Comparison of ENCODE assay signal across 1 cellular context in the genomic region with DNA sequence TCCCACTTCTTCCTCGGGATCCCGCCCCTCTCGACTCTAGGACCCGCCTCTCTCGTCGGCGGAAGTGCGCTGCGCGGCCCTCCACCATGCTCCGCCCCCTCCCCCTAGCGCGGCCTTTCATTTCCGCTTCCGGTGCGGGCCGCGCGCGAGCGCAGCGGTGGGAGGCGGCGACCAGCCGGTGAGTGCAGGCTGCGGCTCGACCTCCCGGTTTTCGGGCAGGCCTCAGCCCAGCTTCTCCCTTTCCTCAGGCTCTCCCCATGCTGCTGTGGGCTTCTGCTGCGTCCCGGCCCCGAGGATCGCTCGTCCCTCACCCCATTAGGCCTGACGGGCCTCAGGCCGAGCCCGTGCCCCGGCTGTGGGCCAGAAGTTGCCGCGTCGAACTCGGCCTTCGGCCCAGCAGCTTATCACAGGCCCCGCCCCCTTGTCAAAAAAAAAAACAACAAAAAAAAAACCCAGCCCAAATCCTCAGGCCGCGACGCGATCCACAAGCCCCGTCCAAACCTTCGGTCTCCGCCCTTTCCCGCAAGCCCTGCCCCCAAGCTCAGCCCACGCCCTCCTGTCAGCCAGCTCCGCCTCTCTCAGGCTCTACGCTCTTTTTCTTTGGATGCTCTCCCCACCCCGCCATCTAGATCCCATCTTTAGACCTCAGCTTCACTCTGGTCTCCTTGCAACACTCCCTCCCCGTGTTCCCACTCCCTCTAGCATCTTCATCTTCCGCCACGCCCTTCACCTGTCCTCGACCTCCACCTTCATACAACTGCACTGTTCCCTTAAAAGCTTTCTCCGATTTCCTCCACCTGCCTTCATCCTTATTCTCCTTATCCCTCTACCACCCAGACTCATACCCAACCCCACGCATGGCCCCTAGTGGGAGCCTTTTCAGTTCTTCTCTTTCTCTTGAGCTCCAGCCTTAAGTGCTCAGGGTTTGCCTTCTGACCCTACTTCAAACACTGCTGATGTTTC.
TF ChIP-seq lines count a peak whose summit lies in the region.

A gene with protein sequence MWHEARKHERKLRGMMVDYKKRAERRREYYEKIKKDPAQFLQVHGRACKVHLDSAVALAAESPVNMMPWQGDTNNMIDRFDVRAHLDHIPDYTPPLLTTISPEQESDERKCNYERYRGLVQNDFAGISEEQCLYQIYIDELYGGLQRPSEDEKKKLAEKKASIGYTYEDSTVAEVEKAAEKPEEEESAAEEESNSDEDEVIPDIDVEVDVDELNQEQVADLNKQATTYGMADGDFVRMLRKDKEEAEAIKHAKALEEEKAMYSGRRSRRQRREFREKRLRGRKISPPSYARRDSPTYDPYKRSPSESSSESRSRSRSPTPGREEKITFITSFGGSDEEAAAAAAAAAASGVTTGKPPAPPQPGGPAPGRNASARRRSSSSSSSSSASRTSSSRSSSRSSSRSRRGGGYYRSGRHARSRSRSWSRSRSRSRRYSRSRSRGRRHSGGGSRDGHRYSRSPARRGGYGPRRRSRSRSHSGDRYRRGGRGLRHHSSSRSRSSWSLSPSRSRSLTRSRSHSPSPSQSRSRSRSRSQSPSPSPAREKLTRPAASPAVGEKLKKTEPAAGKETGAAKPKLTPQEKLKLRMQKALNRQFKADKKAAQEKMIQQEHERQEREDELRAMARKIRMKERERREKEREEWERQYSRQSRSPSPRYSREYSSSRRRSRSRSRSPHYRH (plus strand): TSS at position 115 of the 963 bp plus-strand sequence. CDS start 1,168 bp downstream, outside the sequence.

TF ChIP-seq in HepG2, 621 proteins besides CTCF, POLR2A, EP300 and RAD21 (continued from another document and continues in another):
- TF ChIP-seq, protein P1, sequence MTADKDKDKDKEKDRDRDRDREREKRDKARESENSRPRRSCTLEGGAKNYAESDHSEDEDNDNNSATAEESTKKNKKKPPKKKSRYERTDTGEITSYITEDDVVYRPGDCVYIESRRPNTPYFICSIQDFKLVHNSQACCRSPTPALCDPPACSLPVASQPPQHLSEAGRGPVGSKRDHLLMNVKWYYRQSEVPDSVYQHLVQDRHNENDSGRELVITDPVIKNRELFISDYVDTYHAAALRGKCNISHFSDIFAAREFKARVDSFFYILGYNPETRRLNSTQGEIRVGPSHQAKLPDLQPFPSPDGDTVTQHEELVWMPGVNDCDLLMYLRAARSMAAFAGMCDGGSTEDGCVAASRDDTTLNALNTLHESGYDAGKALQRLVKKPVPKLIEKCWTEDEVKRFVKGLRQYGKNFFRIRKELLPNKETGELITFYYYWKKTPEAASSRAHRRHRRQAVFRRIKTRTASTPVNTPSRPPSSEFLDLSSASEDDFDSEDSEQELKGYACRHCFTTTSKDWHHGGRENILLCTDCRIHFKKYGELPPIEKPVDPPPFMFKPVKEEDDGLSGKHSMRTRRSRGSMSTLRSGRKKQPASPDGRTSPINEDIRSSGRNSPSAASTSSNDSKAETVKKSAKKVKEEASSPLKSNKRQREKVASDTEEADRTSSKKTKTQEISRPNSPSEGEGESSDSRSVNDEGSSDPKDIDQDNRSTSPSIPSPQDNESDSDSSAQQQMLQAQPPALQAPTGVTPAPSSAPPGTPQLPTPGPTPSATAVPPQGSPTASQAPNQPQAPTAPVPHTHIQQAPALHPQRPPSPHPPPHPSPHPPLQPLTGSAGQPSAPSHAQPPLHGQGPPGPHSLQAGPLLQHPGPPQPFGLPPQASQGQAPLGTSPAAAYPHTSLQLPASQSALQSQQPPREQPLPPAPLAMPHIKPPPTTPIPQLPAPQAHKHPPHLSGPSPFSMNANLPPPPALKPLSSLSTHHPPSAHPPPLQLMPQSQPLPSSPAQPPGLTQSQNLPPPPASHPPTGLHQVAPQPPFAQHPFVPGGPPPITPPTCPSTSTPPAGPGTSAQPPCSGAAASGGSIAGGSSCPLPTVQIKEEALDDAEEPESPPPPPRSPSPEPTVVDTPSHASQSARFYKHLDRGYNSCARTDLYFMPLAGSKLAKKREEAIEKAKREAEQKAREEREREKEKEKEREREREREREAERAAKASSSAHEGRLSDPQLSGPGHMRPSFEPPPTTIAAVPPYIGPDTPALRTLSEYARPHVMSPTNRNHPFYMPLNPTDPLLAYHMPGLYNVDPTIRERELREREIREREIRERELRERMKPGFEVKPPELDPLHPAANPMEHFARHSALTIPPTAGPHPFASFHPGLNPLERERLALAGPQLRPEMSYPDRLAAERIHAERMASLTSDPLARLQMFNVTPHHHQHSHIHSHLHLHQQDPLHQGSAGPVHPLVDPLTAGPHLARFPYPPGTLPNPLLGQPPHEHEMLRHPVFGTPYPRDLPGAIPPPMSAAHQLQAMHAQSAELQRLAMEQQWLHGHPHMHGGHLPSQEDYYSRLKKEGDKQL (CRISPR knock-in tag; IDR thresholded peaks at IDR 0.05; ENCODE audit: low read depth) = no peak
- TF ChIP-seq, protein P2, sequence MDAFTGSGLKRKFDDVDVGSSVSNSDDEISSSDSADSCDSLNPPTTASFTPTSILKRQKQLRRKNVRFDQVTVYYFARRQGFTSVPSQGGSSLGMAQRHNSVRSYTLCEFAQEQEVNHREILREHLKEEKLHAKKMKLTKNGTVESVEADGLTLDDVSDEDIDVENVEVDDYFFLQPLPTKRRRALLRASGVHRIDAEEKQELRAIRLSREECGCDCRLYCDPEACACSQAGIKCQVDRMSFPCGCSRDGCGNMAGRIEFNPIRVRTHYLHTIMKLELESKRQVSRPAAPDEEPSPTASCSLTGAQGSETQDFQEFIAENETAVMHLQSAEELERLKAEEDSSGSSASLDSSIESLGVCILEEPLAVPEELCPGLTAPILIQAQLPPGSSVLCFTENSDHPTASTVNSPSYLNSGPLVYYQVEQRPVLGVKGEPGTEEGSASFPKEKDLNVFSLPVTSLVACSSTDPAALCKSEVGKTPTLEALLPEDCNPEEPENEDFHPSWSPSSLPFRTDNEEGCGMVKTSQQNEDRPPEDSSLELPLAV (CRISPR knock-in tag; conservative IDR thresholded peaks at IDR 0.05; ENCODE audit: low read depth) = no peak
- TF ChIP-seq NR2F2 (IDR thresholded peaks at IDR 0.05; ENCODE audit: borderline replicate concordance, low read depth) (no peak), ZNF343 (CRISPR knock-in tag; IDR thresholded peaks at IDR 0.05) (no peak), SAFB2 (CRISPR knock-in tag; IDR thresholded peaks at IDR 0.05; ENCODE audit: borderline replicate concordance, low read depth) (0 out of 2 replicates have a peak, but pooled peaks have one; percentile 54), MYC (CRISPR knock-in tag; IDR thresholded peaks at IDR 0.05; ENCODE audit: borderline replicate concordance) (peak; percentile 89), PTBP1 (IDR thresholded peaks at IDR 0.05; ENCODE audit: low read depth, low read length, poor library complexity, severe bottlenecking) (peak; percentile 41), FOSL1 (CRISPR knock-in tag; IDR thresholded peaks at IDR 0.05; ENCODE audit: borderline replicate concordance) (no peak), TBX3 (IDR thresholded peaks at IDR 0.05; ENCODE audit: borderline replicate concordance) (no peak), ZNF572 (CRISPR knock-in tag; IDR thresholded peaks at IDR 0.05) (0 out of 2 replicates have a peak, but pooled peaks have one; percentile 31), KAT2B (IDR thresholded peaks at IDR 0.05; ENCODE audit: borderline replicate concordance, low read depth, low read length) (no peak), KLF11 (CRISPR knock-in tag; IDR thresholded peaks at IDR 0.05) (no peak), ZBTB7A (CRISPR knock-in tag; IDR thresholded peaks at IDR 0.05) (0 out of 2 replicates have a peak, but pooled peaks have one; percentile 35), NBN (conservative IDR thresholded peaks at IDR 0.05) (no peak), CHD4 (IDR thresholded peaks at IDR 0.05; ENCODE audit: borderline replicate concordance, low read length) (no peak), ZNF331 (CRISPR knock-in tag; IDR thresholded peaks at IDR 0.05) (peak; percentile 67), SMYD3 (CRISPR knock-in tag; IDR thresholded peaks at IDR 0.05) (no peak), SYNCRIP (IDR thresholded peaks at IDR 0.05; ENCODE audit: insufficient read depth, low read depth, low read length) (no peak), AGO2 (optimal IDR thresholded peaks at IDR 0.05; ENCODE audit: low read depth, low read length) (peak; percentile 94), ZFP36L2 (CRISPR knock-in tag; IDR thresholded peaks at IDR 0.05) (0 out of 2 replicates have a peak, but pooled peaks have one; percentile 52)
- TF ChIP-seq, protein P3, sequence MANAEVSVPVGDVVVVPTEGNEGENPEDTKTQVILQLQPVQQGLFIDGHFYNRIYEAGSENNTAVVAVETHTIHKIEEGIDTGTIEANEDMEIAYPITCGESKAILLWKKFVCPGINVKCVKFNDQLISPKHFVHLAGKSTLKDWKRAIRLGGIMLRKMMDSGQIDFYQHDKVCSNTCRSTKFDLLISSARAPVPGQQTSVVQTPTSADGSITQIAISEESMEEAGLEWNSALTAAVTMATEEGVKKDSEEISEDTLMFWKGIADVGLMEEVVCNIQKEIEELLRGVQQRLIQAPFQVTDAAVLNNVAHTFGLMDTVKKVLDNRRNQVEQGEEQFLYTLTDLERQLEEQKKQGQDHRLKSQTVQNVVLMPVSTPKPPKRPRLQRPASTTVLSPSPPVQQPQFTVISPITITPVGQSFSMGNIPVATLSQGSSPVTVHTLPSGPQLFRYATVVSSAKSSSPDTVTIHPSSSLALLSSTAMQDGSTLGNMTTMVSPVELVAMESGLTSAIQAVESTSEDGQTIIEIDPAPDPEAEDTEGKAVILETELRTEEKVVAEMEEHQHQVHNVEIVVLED (CRISPR knock-in tag; IDR thresholded peaks at IDR 0.05; ENCODE audit: borderline replicate concordance) = peak; percentile 82
- TF ChIP-seq, protein P4, sequence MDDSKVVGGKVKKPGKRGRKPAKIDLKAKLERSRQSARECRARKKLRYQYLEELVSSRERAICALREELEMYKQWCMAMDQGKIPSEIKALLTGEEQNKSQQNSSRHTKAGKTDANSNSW (CRISPR knock-in tag; IDR thresholded peaks at IDR 0.05; ENCODE audit: borderline replicate concordance) = no peak
- TF ChIP-seq, protein P5, sequence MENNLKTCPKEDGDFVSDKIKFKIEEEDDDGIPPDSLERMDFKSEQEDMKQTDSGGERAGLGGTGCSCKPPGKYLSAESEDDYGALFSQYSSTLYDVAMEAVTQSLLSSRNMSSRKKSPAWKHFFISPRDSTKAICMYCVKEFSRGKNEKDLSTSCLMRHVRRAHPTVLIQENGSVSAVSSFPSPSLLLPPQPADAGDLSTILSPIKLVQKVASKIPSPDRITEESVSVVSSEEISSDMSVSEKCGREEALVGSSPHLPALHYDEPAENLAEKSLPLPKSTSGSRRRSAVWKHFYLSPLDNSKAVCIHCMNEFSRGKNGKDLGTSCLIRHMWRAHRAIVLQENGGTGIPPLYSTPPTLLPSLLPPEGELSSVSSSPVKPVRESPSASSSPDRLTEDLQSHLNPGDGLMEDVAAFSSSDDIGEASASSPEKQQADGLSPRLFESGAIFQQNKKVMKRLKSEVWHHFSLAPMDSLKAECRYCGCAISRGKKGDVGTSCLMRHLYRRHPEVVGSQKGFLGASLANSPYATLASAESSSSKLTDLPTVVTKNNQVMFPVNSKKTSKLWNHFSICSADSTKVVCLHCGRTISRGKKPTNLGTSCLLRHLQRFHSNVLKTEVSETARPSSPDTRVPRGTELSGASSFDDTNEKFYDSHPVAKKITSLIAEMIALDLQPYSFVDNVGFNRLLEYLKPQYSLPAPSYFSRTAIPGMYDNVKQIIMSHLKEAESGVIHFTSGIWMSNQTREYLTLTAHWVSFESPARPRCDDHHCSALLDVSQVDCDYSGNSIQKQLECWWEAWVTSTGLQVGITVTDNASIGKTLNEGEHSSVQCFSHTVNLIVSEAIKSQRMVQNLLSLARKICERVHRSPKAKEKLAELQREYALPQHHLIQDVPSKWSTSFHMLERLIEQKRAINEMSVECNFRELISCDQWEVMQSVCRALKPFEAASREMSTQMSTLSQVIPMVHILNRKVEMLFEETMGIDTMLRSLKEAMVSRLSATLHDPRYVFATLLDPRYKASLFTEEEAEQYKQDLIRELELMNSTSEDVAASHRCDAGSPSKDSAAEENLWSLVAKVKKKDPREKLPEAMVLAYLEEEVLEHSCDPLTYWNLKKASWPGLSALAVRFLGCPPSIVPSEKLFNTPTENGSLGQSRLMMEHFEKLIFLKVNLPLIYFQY (CRISPR knock-in tag; IDR thresholded peaks at IDR 0.05; ENCODE audit: borderline replicate concordance) = peak; percentile 57; the same call in 1 of the 2 replicates
- TF ChIP-seq, protein P6, sequence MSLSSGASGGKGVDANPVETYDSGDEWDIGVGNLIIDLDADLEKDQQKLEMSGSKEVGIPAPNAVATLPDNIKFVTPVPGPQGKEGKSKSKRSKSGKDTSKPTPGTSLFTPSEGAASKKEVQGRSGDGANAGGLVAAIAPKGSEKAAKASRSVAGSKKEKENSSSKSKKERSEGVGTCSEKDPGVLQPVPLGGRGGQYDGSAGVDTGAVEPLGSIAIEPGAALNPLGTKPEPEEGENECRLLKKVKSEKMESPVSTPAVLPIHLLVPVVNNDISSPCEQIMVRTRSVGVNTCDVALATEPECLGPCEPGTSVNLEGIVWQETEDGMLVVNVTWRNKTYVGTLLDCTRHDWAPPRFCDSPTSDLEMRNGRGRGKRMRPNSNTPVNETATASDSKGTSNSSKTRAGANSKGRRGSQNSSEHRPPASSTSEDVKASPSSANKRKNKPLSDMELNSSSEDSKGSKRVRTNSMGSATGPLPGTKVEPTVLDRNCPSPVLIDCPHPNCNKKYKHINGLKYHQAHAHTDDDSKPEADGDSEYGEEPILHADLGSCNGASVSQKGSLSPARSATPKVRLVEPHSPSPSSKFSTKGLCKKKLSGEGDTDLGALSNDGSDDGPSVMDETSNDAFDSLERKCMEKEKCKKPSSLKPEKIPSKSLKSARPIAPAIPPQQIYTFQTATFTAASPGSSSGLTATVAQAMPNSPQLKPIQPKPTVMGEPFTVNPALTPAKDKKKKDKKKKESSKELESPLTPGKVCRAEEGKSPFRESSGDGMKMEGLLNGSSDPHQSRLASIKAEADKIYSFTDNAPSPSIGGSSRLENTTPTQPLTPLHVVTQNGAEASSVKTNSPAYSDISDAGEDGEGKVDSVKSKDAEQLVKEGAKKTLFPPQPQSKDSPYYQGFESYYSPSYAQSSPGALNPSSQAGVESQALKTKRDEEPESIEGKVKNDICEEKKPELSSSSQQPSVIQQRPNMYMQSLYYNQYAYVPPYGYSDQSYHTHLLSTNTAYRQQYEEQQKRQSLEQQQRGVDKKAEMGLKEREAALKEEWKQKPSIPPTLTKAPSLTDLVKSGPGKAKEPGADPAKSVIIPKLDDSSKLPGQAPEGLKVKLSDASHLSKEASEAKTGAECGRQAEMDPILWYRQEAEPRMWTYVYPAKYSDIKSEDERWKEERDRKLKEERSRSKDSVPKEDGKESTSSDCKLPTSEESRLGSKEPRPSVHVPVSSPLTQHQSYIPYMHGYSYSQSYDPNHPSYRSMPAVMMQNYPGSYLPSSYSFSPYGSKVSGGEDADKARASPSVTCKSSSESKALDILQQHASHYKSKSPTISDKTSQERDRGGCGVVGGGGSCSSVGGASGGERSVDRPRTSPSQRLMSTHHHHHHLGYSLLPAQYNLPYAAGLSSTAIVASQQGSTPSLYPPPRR (CRISPR knock-in tag; IDR thresholded peaks at IDR 0.05; ENCODE audit: borderline replicate concordance) = no peak; the same call in 1 of the 2 replicates
- TF ChIP-seq, protein P7, sequence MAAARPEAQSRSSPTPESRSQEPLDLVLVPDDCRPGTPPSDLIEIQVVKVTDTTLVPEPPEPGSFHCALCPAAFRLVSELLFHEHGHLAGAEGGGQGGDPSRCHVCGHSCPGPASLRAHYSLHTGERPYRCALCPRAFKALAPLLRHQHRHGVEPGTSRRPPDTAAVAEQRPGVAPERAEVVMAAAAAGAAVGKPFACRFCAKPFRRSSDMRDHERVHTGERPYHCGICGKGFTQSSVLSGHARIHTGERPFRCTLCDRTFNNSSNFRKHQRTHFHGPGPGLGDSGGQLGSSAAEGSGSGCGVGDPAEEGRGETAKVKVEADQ (CRISPR knock-in tag; IDR thresholded peaks at IDR 0.05; ENCODE audit: borderline replicate concordance) = peak; percentile 85
